20 cellular contexts compared by ENCODE assay signal in the genomic region with DNA sequence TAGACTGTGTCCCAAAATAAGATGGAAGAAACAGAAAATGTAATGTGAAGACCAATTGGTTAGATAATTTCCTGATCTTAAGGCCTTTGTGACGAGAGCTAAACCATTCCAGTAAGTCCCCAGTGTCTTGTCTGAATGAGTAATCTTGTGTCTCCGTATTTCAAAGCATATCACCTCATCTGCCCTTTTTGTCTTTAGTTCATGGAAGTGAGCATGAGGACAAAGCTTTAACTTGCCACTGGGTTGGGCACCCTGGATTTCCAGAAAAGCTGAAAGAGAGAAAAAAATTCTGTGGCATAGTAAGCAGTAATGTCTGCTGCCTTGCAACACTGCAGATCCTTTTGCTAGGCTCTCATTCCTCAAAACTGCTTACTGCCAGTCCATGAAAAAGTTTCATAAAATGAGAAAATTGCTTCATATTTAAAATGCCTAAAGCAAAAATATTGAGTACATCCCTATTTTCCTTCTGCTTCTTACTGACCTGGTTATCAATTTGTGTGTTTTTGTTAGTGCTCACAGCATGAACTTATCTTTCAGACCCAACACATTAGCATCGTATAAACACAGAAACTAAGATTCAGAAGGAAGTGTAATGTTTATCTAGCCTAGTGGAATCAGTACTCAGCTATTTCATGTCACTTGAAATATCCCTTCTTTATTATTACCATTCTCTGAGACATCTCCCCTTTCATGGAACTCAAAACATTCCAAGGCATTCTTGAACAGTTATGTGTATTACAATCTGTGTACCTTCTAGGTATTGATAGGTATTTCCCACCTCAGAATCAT. TPM values are rescaled to one million over a fixed set of nuclear protein-coding genes. Genes with fewer than 3 reads are reported as not detected.
A peak's percentile ranks its signal among the peaks of the same experiment; 100 is the strongest.
DNase-seq lines count a peak whose midpoint lies in the region; ATAC-seq and TF ChIP-seq lines count a peak whose summit lies in the region.
"Had no signal": no experiment of that assay in that cellular context is flagged by ENCODE, and none has a peak within 500 bp of the region (broad histone marks: within the 10 kb centered on the region; RNA-seq: fewer than 3 reads in every experiment).

No MANE protein-coding gene starts in this region.

- TF ChIP-seq CTCF in right atrium auricular region (IDR thresholded peaks at IDR 0.05): no peak

- H3K27me3 ChIP-seq in ACC112 (ENCODE audit: insufficient read depth, low read length): no peaks in the 10 kb centered on the region
- H3K27me3 ChIP-seq in right atrium auricular region: no peaks in the 10 kb centered on the region
- H3K27me3 ChIP-seq in effector memory CD4-positive, alpha-beta T cell (replicated peaks; ENCODE audit: control insufficient read depth, insufficient read depth, low read length, poor library complexity, severe bottlenecking): no peaks in the 10 kb centered on the region
- H3K27me3 ChIP-seq: upper lobe of right lung had no signal

- WGBS in mesodermal cell (ENCODE audit: insufficient coverage in 2 of 2), 2 experiments: 100% methylated on average over 1 of the region's 3 CpGs; no CpG with 5 or more reads in 1 of the 2 experiments

- H3K9me3 ChIP-seq in mesodermal cell (ENCODE audit: control insufficient read depth, low read length) (no peaks in the 10 kb centered on the region), right atrium auricular region (no peaks in the 10 kb centered on the region)
- no peaks in the 10 kb centered on the region for H3K9me3 ChIP-seq in effector memory CD4-positive, alpha-beta T cell (ENCODE audit: control insufficient read depth, low read length)
- H3K9me3 ChIP-seq: upper lobe of right lung had no signal

- peak overlapping the region; percentile 87 for H3K27ac ChIP-seq in ACC112 (ENCODE audit: low read depth, low read length)
- H3K27ac ChIP-seq in mesodermal cell (ENCODE audit: low read depth, low read length, severe bottlenecking): peak overlapping the region; percentile 46
- no peak overlapping the region for H3K27ac ChIP-seq in right atrium auricular region
- no peak overlapping the region for H3K27ac ChIP-seq in effector memory CD4-positive, alpha-beta T cell (ENCODE audit: insufficient read depth, low read length, poor library complexity, severe bottlenecking)
- H3K27ac ChIP-seq: upper lobe of right lung had no signal

- DNase-seq in M059J (ENCODE audit: low read depth) (peak; percentile 21), dermis blood vessel endothelial cell (peak; percentile 45), right atrium auricular region (ENCODE audit: low spot score) (no peak), left colon (no peak)
- DNase-seq in effector memory CD4-positive, alpha-beta T cell: no peak
- DNase-seq: activated B cell treated with CpG ODN at 0.5 μM for 24 hours; DMS79; erythroblast; KBM-7; NCI-H1105; NK-92 treated with Interleukin-12 subunit alpha and Interleukin-12 subunit beta, amount 100 ng/mL, for 24 hours; stimulated activated naive CD4-positive, alpha-beta T cell treated with Interleukin-2 at 50 U/mL for 16 hours; T-helper 2 cell; upper lobe of right lung had no signal

- H3K36me3 ChIP-seq in ACC112 (ENCODE audit: insufficient read depth, low read length) (no peaks in the 10 kb centered on the region), mesodermal cell (ENCODE audit: control insufficient read depth, insufficient read depth, low read length) (no peaks in the 10 kb centered on the region), right atrium auricular region (no peaks in the 10 kb centered on the region)
- no peaks in the 10 kb centered on the region for H3K36me3 ChIP-seq in effector memory CD4-positive, alpha-beta T cell (ENCODE audit: control insufficient read depth, insufficient read depth, low read length)
- H3K36me3 ChIP-seq: upper lobe of right lung had no signal

- peaks cover 29% of the 10 kb centered on the region for H3K4me1 ChIP-seq in ACC112 (ENCODE audit: control insufficient read depth, insufficient read depth, low read length, unreplicated experiment)
- H3K4me1 ChIP-seq in mesodermal cell (ENCODE audit: control insufficient read depth, insufficient read depth, low read length, poor library complexity, severe bottlenecking): peaks cover 11% of the 10 kb centered on the region
- peaks cover 0 to 12% of the 10 kb centered on the region in 2 donors for H3K4me1 ChIP-seq in right atrium auricular region
- no peaks in the 10 kb centered on the region for H3K4me1 ChIP-seq in effector memory CD4-positive, alpha-beta T cell (ENCODE audit: control insufficient read depth, insufficient read depth, low read length, poor library complexity, severe bottlenecking)
- H3K4me1 ChIP-seq: upper lobe of right lung had no signal

- peak overlapping the region; percentile 76 for H2AFZ ChIP-seq in ACC112 (ENCODE audit: low read length, unreplicated experiment)

- intact Hi-C loops in left colon (cut with DNase I, micrococcal nuclease): no loop called here

- no peaks in the 10 kb centered on the region for H3K79me2 ChIP-seq in ACC112 (ENCODE audit: control insufficient read depth, insufficient read depth, low read length, unreplicated experiment)

- ATAC-seq in left colon (no peak), GM21423 (IDR thresholded peaks at IDR 0.05; ENCODE audit: unreplicated experiment) (no peak)
- ATAC-seq: left lobe of liver, upper lobe of right lung had no signal

- peak overlapping the region; percentile 52 for H3K4me3 ChIP-seq in ACC112 (ENCODE audit: low read depth, low read length)
- H3K4me3 ChIP-seq in mesodermal cell (ENCODE audit: extremely low read depth, insufficient read depth, low read length, poor library complexity, severe bottlenecking): no peak overlapping the region
- H3K4me3 ChIP-seq in right atrium auricular region: no peak overlapping the region
- no peak overlapping the region for H3K4me3 ChIP-seq in effector memory CD4-positive, alpha-beta T cell (ENCODE audit: insufficient read depth, low read depth, low read length, poor library complexity, severe bottlenecking)
- H3K4me3 ChIP-seq: upper lobe of right lung had no signal

RNA-seq across cellular contexts. Expression of gene CASP12, which starts 5.3 kb away (rescaled TPM):
- total RNA-seq in M059J (2014; rRNA removed; shearing (Covaris generic)): 0.20 TPM in 1 of 2 replicates, not detected in the other
- total RNA-seq in dermis blood vessel endothelial cell (5.9 and 11.1 TPM in 2 replicates), right atrium auricular region (1 to 10 TPM in 1 of 2 donors, not detected in 1; 2.9 TPM), left colon (under 1 TPM in 1 of 2 donors, not detected in 1; 0.34 TPM)
- 0.59 TPM for polyA plus RNA-seq in mesodermal cell (2013, experiment 1 of 2)
- 0.56 TPM for polyA plus RNA-seq in mesodermal cell (2013, experiment 2 of 2)
- total RNA-seq: A172; activated B cell treated with CpG ODN at 0.5 μM for 24 hours; activated T-helper 2 cell treated with anti-CD3 and anti-CD28 coated beads, Interferon-gamma antibody, Interleukin-2, Interleukin-4, amounts not matched to agents 10 μg/mL and 5 μg/mL and 100 μg/mL, durations not matched to agents 14 hours and 24 hours and 36 hours; left lobe of liver had no signal

Comparison
In these comparisons a context has a peak if more than half of its experiments do, and no peak if none do; other contexts are left out.
1. H3K27ac ChIP-seq: peak in ACC112 (single experiment) and mesodermal cell (single experiment); none in right atrium auricular region (0 of 2) and effector memory CD4-positive, alpha-beta T cell (single experiment).
2. DNase-seq: peak in M059J (single experiment) and dermis blood vessel endothelial cell (single experiment); none in right atrium auricular region (single experiment), left colon (0 of 2) and effector memory CD4-positive, alpha-beta T cell (0 of 3).